Comparison of ENCODE assay signal across 8 cellular contexts in the genomic region with DNA sequence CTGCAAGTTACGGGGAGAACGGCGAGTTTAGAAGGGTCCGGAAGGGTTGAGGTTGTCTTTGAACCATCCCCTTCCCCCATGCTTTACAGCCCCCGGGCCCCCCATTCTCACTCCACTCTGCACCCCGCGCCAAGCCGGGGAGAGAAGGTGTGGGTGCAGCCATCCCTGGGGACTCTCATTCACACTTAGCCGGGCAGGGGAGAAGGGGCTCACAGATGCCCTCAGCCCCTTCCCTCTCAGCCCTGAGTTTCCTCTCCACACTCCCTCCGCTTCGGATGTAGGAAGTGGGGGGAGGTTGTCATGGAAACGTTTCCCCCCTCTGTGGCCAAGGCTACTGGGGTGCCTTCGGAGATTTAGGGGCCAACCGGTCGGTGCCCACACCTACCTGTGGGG. TPM values are rescaled to one million over a fixed set of nuclear protein-coding genes. Genes with fewer than 3 reads are reported as not detected.
DNase-seq lines count a peak whose midpoint lies in the region; ATAC-seq and TF ChIP-seq lines count a peak whose summit lies in the region.

No MANE protein-coding gene starts in this region.

- no peak overlapping the region for H3K27ac ChIP-seq in brain microvascular endothelial cell
- H3K27ac ChIP-seq in vagina, result peak overlapping the region; percentile 54

- POLR2A ChIA-PET in BJ (lab: Charles Lee), result no interaction called here

- ATAC-seq in HG03280 (IDR thresholded peaks at IDR 0.05; ENCODE audit: unreplicated experiment), result peak; percentile 2
- ATAC-seq in memory B cell (ENCODE audit: low read depth), result peak; percentile 8

- H3K27ac Mint-ChIP-seq in memory B cell, result no peak overlapping the region

- H3K4me3 ChIP-seq in BJ (ENCODE audit: low read depth, low read length), result peak overlapping the region; percentile 49
- H3K4me3 ChIP-seq in brain microvascular endothelial cell (ENCODE audit: low read depth, low read length), result peak overlapping the region; percentile 58
- H3K4me3 ChIP-seq in vagina, result peak overlapping the region; percentile 50 to 59

- DNase-seq in BJ (ENCODE audit: low read depth) (no peak), brain microvascular endothelial cell (no peak), memory B cell (ENCODE audit: low spot score in 2 of 2) (no peak), vagina (ENCODE audit: extremely low spot score in 2 of 2) (no peak), globus pallidus (ENCODE audit: low spot score) (no peak), NCI-H1417 (lab: John Stamatoyannopoulos, UW) (no peak), activated gamma-delta T cell treated with Interleukin-2 at 50 U/mL for 16 hours (no peak)

- H3K4me1 ChIP-seq in vagina, result peaks cover 34% of the 10 kb centered on the region

- H3K9me3 Mint-ChIP-seq in memory B cell, result no peaks in the 10 kb centered on the region

- peaks cover 3% of the 10 kb centered on the region for H3K4me1 Mint-ChIP-seq in memory B cell

- peaks cover 7% of the 10 kb centered on the region for H3K27me3 Mint-ChIP-seq in memory B cell

- H3K9me3 ChIP-seq in vagina, result no peaks in the 10 kb centered on the region

- intact Hi-C loops in vagina (cut with DNase I), result no loop called here

- H3K36me3 Mint-ChIP-seq in memory B cell, result no peaks in the 10 kb centered on the region

- no peak for TF ChIP-seq POLR2A in vagina (IDR thresholded peaks at IDR 0.05)

- in situ Hi-C loops in brain microvascular endothelial cell (cut with HindIII; ENCODE audit: low pct_ligation_motif_present, low sequenced_read_pairs), result no loop called here

- CTCF ChIA-PET in BJ (lab: Yijun Ruan, JAX), result interaction anchor here (0.7 to 1.7 kb wide), 4 partner anchors 11 to 170 kb away, joined by 3 to 6 read pairs (median 4); no protein-coding TSS in a partner anchor

- H3K27me3 ChIP-seq in BJ (ENCODE audit: control insufficient read depth, insufficient read depth, low read length), result peaks cover 22% of the 10 kb centered on the region
- peaks cover 46% of the 10 kb centered on the region for H3K27me3 ChIP-seq in brain microvascular endothelial cell (replicated peaks)
- H3K27me3 ChIP-seq in vagina, result no peaks in the 10 kb centered on the region

- H3K36me3 ChIP-seq in BJ (ENCODE audit: control insufficient read depth, insufficient read depth, low read length) (no peaks in the 10 kb centered on the region), brain microvascular endothelial cell (replicated peaks) (no peaks in the 10 kb centered on the region), vagina (no peaks in the 10 kb centered on the region)

- peak overlapping the region; percentile 72 for H3K4me3 Mint-ChIP-seq in memory B cell

- TF ChIP-seq CTCF in BJ (IDR thresholded peaks at IDR 0.05; ENCODE audit: insufficient read depth, low read depth, low read length), result no peak
- TF ChIP-seq CTCF in brain microvascular endothelial cell (IDR thresholded peaks at IDR 0.05; ENCODE audit: low read depth, low read length, missing control alignments), result no peak
- no peak for TF ChIP-seq CTCF in vagina (IDR thresholded peaks at IDR 0.05)

RNA-seq across cellular contexts. Expression of gene CADM1, which starts 0.3 kb away (rescaled TPM):
- 31.8 and 43.4 TPM in 2 replicates for polyA plus RNA-seq in BJ (2011; rRNA removed)
- 22.6 and 41.2 TPM in 2 replicates for polyA minus RNA-seq in BJ (2011; rRNA and poly(A)+ RNA removed)
- total RNA-seq in vagina, result 37.1 TPM
